ENCODE assay signal across 1 cellular context in genomic region chr16:15057755-15058417, GRCh38.
TF ChIP-seq lines count a peak whose summit lies in the region.

No MANE protein-coding gene starts in this region.

TF ChIP-seq in WTC11, 78 proteins besides CTCF, POLR2A, EP300 and RAD21 (continued from another document):
- TF ChIP-seq NFYB (CRISPR knock-in tag; conservative IDR thresholded peaks at IDR 0.05; ENCODE audit: low read depth): no peak
- no peak for TF ChIP-seq ZNF423 (CRISPR knock-in tag; IDR thresholded peaks at IDR 0.05)
- TF ChIP-seq FOXJ3 (CRISPR knock-in tag; IDR thresholded peaks at IDR 0.05; ENCODE audit: borderline replicate concordance): no peak
- TF ChIP-seq, protein P1, sequence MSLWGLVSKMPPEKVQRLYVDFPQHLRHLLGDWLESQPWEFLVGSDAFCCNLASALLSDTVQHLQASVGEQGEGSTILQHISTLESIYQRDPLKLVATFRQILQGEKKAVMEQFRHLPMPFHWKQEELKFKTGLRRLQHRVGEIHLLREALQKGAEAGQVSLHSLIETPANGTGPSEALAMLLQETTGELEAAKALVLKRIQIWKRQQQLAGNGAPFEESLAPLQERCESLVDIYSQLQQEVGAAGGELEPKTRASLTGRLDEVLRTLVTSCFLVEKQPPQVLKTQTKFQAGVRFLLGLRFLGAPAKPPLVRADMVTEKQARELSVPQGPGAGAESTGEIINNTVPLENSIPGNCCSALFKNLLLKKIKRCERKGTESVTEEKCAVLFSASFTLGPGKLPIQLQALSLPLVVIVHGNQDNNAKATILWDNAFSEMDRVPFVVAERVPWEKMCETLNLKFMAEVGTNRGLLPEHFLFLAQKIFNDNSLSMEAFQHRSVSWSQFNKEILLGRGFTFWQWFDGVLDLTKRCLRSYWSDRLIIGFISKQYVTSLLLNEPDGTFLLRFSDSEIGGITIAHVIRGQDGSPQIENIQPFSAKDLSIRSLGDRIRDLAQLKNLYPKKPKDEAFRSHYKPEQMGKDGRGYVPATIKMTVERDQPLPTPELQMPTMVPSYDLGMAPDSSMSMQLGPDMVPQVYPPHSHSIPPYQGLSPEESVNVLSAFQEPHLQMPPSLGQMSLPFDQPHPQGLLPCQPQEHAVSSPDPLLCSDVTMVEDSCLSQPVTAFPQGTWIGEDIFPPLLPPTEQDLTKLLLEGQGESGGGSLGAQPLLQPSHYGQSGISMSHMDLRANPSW (CRISPR knock-in tag; conservative IDR thresholded peaks at IDR 0.05; ENCODE audit: low read depth): no peak
